22 cellular contexts compared by ENCODE assay signal in genomic region chr12:105425263-105426174, GRCh38.
DNase-seq lines count a peak whose midpoint lies in the region; ATAC-seq and TF ChIP-seq lines count a peak whose summit lies in the region.
"Had no signal": no experiment of that assay in that cellular context is flagged by ENCODE, and none has a peak within 500 bp of the region (broad histone marks: within the 10 kb centered on the region; RNA-seq: fewer than 3 reads in every experiment).

No MANE protein-coding gene starts in this region.

- 80 to 90% methylated on average over 1 to 7 of the region's 7 CpGs for WGBS in endodermal cell (ENCODE audit: insufficient coverage in 1 of 2, insufficient read length in 1 of 2), 2 experiments

- no peak for ATAC-seq in natural killer cell treated with Interleukin-12 subunit alpha and Interleukin-12 subunit beta and Interleukin-15 and Interleukin-18, amount 100 ng/mL, for 72 hours
- ATAC-seq: K562, Right ventricle myocardium inferior had no signal

- H3K27ac Mint-ChIP-seq in endodermal cell (no peak overlapping the region), neural crest cell (ENCODE audit: unreplicated experiment) (peak overlapping the region; percentile 77)
- no peak overlapping the region for H3K27ac Mint-ChIP-seq in natural killer cell treated with Interleukin-12 subunit alpha and Interleukin-12 subunit beta and Interleukin-15 and Interleukin-18, amount 100 ng/mL, for 72 hours
- H3K27ac Mint-ChIP-seq: CD4-positive, alpha-beta T cell; HFFc6 had no signal

- H3K9me3 ChIP-seq in Karpas-422 (ENCODE audit: low read length) (no peaks in the 10 kb centered on the region), endodermal cell (ENCODE audit: control insufficient read depth, low read length) (no peaks in the 10 kb centered on the region)
- H3K9me3 ChIP-seq: BLaER1, SJSA1 had no signal

- H3K36me3 Mint-ChIP-seq in endodermal cell (ENCODE audit: low read depth) (no peaks in the 10 kb centered on the region), neural crest cell (ENCODE audit: low read depth) (peaks cover 3% of the 10 kb centered on the region)
- H3K36me3 Mint-ChIP-seq in natural killer cell treated with Interleukin-12 subunit alpha and Interleukin-12 subunit beta and Interleukin-15 and Interleukin-18, amount 100 ng/mL, for 72 hours, result no peaks in the 10 kb centered on the region

- H3K36me3 ChIP-seq in Karpas-422 (ENCODE audit: insufficient read depth, low read length) (no peaks in the 10 kb centered on the region), endodermal cell (ENCODE audit: control insufficient read depth, insufficient read depth, low read length) (no peaks in the 10 kb centered on the region)
- H3K36me3 ChIP-seq: BLaER1, SJSA1 had no signal

- H4K20me1 ChIP-seq in Karpas-422 (ENCODE audit: insufficient read depth, low read depth, low read length), result no peaks in the 10 kb centered on the region
- H4K20me1 ChIP-seq: BLaER1 had no signal

- no peaks in the 10 kb centered on the region for H3K9me2 ChIP-seq in Karpas-422 (replicated peaks; ENCODE audit: insufficient read depth, low read length)

- H3K4me3 ChIP-seq in Karpas-422 (ENCODE audit: low read length), result no peak overlapping the region
- H3K4me3 ChIP-seq in endodermal cell (ENCODE audit: low read length), result no peak overlapping the region
- H3K4me3 ChIP-seq: BLaER1, K562, SJSA1 had no signal

- H3K4me2 ChIP-seq in Karpas-422 (ENCODE audit: low read depth, low read length, poor library complexity, severe bottlenecking), result no peak overlapping the region
- H3K4me2 ChIP-seq: BLaER1 had no signal

- H3K4me1 Mint-ChIP-seq in endodermal cell, result peaks cover 28% of the 10 kb centered on the region
- peaks cover 13% of the 10 kb centered on the region for H3K4me1 Mint-ChIP-seq in neural crest cell
- H3K4me1 Mint-ChIP-seq in natural killer cell treated with Interleukin-12 subunit alpha and Interleukin-12 subunit beta and Interleukin-15 and Interleukin-18, amount 100 ng/mL, for 72 hours (ENCODE audit: low read depth in 2 of 2), result peaks cover 11 to 17% of the 10 kb centered on the region in 2 donors

- H3K4me1 ChIP-seq in Karpas-422 (ENCODE audit: low read length), result no peaks in the 10 kb centered on the region
- H3K4me1 ChIP-seq in endodermal cell (ENCODE audit: control insufficient read depth, insufficient read depth, low read length), result peaks cover 10% of the 10 kb centered on the region
- H3K4me1 ChIP-seq: BLaER1, SJSA1 had no signal

- H3K9ac ChIP-seq in Karpas-422 (ENCODE audit: low read length) (no peak overlapping the region), endodermal cell (ENCODE audit: extremely low read depth, low read length, poor library complexity, severe bottlenecking) (no peak overlapping the region)
- H3K9ac ChIP-seq: BLaER1 had no signal

- H3K79me2 ChIP-seq in Karpas-422 (ENCODE audit: low read length), result no peaks in the 10 kb centered on the region

- H3K27ac ChIP-seq in Karpas-422 (ENCODE audit: low read length), result no peak overlapping the region
- H3K27ac ChIP-seq in endodermal cell (ENCODE audit: low read depth, low read length), result no peak overlapping the region
- H3K27ac ChIP-seq: 22Rv1, BLaER1, SJSA1 had no signal

- no peak overlapping the region for H2AFZ ChIP-seq in Karpas-422 (ENCODE audit: low read length)

- no peaks in the 10 kb centered on the region for H3K9me3 Mint-ChIP-seq in endodermal cell
- H3K9me3 Mint-ChIP-seq in neural crest cell, result peaks cover 2% of the 10 kb centered on the region
- H3K9me3 Mint-ChIP-seq in natural killer cell treated with Interleukin-12 subunit alpha and Interleukin-12 subunit beta and Interleukin-15 and Interleukin-18, amount 100 ng/mL, for 72 hours, result no peaks in the 10 kb centered on the region
- H3K9me3 Mint-ChIP-seq: CD4-positive, alpha-beta T cell; HFFc6 had no signal

- H3K4me3 Mint-ChIP-seq in endodermal cell (no peak overlapping the region), neural crest cell (no peak overlapping the region)
- no peak overlapping the region for H3K4me3 Mint-ChIP-seq in natural killer cell treated with Interleukin-12 subunit alpha and Interleukin-12 subunit beta and Interleukin-15 and Interleukin-18, amount 100 ng/mL, for 72 hours
- H3K4me3 Mint-ChIP-seq: CD4-positive, alpha-beta T cell; HFFc6 had no signal

- peak; percentile 14 for TF ChIP-seq CTCF in endodermal cell (conservative IDR thresholded peaks at IDR 0.05)
- TF ChIP-seq CTCF in neural crest cell (conservative IDR thresholded peaks at IDR 0.05), result no peak

- H3K27me3 Mint-ChIP-seq in endodermal cell (ENCODE audit: insufficient read depth), result peaks cover 1% of the 10 kb centered on the region
- H3K27me3 Mint-ChIP-seq in neural crest cell (ENCODE audit: low read depth), result no peaks in the 10 kb centered on the region
- H3K27me3 Mint-ChIP-seq in natural killer cell treated with Interleukin-12 subunit alpha and Interleukin-12 subunit beta and Interleukin-15 and Interleukin-18, amount 100 ng/mL, for 72 hours, result peaks cover 0 to 6% of the 10 kb centered on the region in 2 donors

- peak; percentile 23 for DNase-seq in DMS53 (lab: John Stamatoyannopoulos, UW)
- no peak for DNase-seq in DMS53 treated with DMSO at 0.1 percent for 48 hours (lab: John Stamatoyannopoulos, UW; ENCODE audit: unreplicated experiment)
- DNase-seq in Karpas-422, result peak; percentile 31
- DNase-seq in endodermal cell, result no peak
- no peak for DNase-seq in neural crest cell (ENCODE audit: low read depth, low spot score)
- no peak for DNase-seq in natural killer cell treated with Interleukin-12 subunit alpha and Interleukin-12 subunit beta and Interleukin-15 and Interleukin-18, amount 100 ng/mL, for 72 hours (ENCODE audit: low spot score)
- no peak for DNase-seq in activated CD4-positive, alpha-beta T cell treated with anti-CD3 and anti-CD28 coated beads, Interleukin-2, amount 50 U/mL, for 1 hour
- no peak for DNase-seq in NCI-H82 treated with DMSO at 0.1 percent for 48 hours (lab: John Stamatoyannopoulos, UW; ENCODE audit: unreplicated experiment)
- DNase-seq: ACHN; CD4-positive, alpha-beta T cell; COR-L47; DMS 273 treated with DMSO at 0.1 percent for 48 hours; HFFc6; NCI-H1092 treated with DMSO at 0.1 percent for 48 hours; NCI-H146; NCI-H2081; OCI-M1 had no signal

- no peaks in the 10 kb centered on the region for H3K27me3 ChIP-seq in Karpas-422 (ENCODE audit: low read length)
- H3K27me3 ChIP-seq in endodermal cell (ENCODE audit: control insufficient read depth, insufficient read depth, low read length, poor library complexity, severe bottlenecking), result no peaks in the 10 kb centered on the region
- H3K27me3 ChIP-seq: BLaER1, SJSA1 had no signal

Comparison
In these comparisons a context has a peak if more than half of its experiments do, and no peak if none do; other contexts are left out.
1. DNase-seq: peak in DMS53 (single experiment) and Karpas-422 (single experiment); none in DMS53 treated with DMSO at 0.1 percent for 48 hours (single experiment), endodermal cell (single experiment), neural crest cell (single experiment), natural killer cell treated with Interleukin-12 subunit alpha and Interleukin-12 subunit beta and Interleukin-15 and Interleukin-18, amount 100 ng/mL, for 72 hours (single experiment), activated CD4-positive, alpha-beta T cell treated with anti-CD3 and anti-CD28 coated beads, Interleukin-2, amount 50 U/mL, for 1 hour (single experiment) and NCI-H82 treated with DMSO at 0.1 percent for 48 hours (single experiment).